9 cellular contexts compared by ENCODE assay signal in the genomic region with DNA sequence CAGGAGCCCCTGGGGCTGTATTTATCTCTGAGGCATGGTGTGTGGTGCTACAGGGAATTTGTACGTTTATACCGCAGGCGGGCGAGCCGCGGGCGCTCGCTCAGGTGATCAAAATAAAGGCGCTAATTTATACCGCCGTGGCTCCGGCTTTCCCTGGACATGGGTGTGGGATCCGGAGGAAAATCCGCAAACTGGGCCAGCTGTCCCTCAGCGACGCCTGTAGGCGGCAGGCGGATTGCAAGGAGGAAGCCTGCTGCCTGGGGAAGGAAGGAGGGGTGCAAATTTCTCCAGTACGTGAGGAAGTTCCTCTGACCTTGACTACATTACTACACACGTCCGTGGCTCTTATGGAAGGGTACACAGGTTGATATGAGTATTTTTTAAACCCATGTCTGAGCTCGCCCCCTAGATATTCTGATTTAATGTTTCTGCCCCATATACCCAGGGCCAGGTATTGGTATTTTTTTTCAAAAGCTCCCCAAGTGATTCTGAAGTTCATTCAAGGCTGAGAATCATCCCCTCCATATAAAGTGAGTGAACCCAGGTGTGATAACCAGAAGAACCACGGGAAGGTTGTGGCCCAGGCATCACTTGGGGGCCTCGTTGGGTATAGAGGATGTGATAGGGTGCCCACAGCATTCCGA. TPM values are rescaled to one million over a fixed set of nuclear protein-coding genes. Genes with fewer than 3 reads are reported as not detected.
DNase-seq lines count a peak whose midpoint lies in the region; ATAC-seq lines count a peak whose summit lies in the region.
"Had no signal": no experiment of that assay in that cellular context is flagged by ENCODE, and none has a peak within 500 bp of the region (broad histone marks: within the 10 kb centered on the region; RNA-seq: fewer than 3 reads in every experiment).

No MANE protein-coding gene starts in this region.

- H3K4me3 Mint-ChIP-seq in activated naive CD4-positive, alpha-beta T cell treated with anti-CD3 and anti-CD28 coated beads, Interleukin-2, amount 10 ng/mL, durations not matched to agents 7 days and 5 days: no peak overlapping the region
- H3K4me3 Mint-ChIP-seq in stimulated activated naive B cell treated with anti-CD40 and anti-IgM and Interleukin-4, amounts not matched to agents 10 μg/mL and 1 μg/mL and 100 μg/mL, for 72 hours: no peak overlapping the region

- H3K9me3 Mint-ChIP-seq in activated naive CD4-positive, alpha-beta T cell treated with anti-CD3 and anti-CD28 coated beads, Interleukin-2, amount 10 ng/mL, durations not matched to agents 7 days and 5 days: no peaks in the 10 kb centered on the region
- H3K9me3 Mint-ChIP-seq in stimulated activated naive B cell treated with anti-CD40 and anti-IgM and Interleukin-4, amounts not matched to agents 10 μg/mL and 1 μg/mL and 100 μg/mL, for 72 hours: no peaks in the 10 kb centered on the region

- no peaks in the 10 kb centered on the region for H3K4me1 Mint-ChIP-seq in activated naive CD4-positive, alpha-beta T cell treated with anti-CD3 and anti-CD28 coated beads, Interleukin-2, amount 10 ng/mL, durations not matched to agents 7 days and 5 days
- H3K4me1 Mint-ChIP-seq in stimulated activated naive B cell treated with anti-CD40 and anti-IgM and Interleukin-4, amounts not matched to agents 10 μg/mL and 1 μg/mL and 100 μg/mL, for 72 hours: no peaks in the 10 kb centered on the region

- peak; percentile 17 for DNase-seq in activated naive CD4-positive, alpha-beta T cell treated with anti-CD3 and anti-CD28 coated beads, Interleukin-2, amount 10 ng/mL, durations not matched to agents 7 days and 5 days
- DNase-seq in activated naive CD4-positive, alpha-beta T cell (lab: John Stamatoyannopoulos, UW): no peak
- peak; percentile 21 for DNase-seq in RPMI7951 (ENCODE audit: low read depth)
- DNase-seq in glomerular visceral epithelial cell (ENCODE audit: extremely low spot score): peak; percentile 8
- DNase-seq in stimulated activated naive B cell treated with anti-CD40 and anti-IgM and Interleukin-4, amounts not matched to agents 10 μg/mL and 1 μg/mL and 100 μg/mL, for 72 hours: no peak
- DNase-seq in medulla oblongata (ENCODE audit: extremely low spot score): no peak
- DNase-seq: MV-4-11 had no signal

- CTCF ChIA-PET in activated naive CD4-positive, alpha-beta T cell treated with anti-CD3 and anti-CD28 coated beads, Interleukin-2, amount 10 ng/mL, durations not matched to agents 7 days and 5 days (lab: Charles Lee): interaction anchor here (0.6 to 1.8 kb wide), 3 partner anchors 9 to 154 kb away, joined by 4 to 13 read pairs (median 5); no protein-coding TSS in a partner anchor

- no peak for ATAC-seq in stimulated activated naive B cell treated with anti-CD40 and anti-IgM and Interleukin-4, amounts not matched to agents 10 μg/mL and 1 μg/mL and 100 μg/mL, for 72 hours (replicated peaks)
- ATAC-seq in HG03432 (IDR thresholded peaks at IDR 0.05; ENCODE audit: unreplicated experiment) (no peak), HG03442 (IDR thresholded peaks at IDR 0.05; ENCODE audit: unreplicated experiment) (no peak)

- H3K27ac Mint-ChIP-seq in activated naive CD4-positive, alpha-beta T cell treated with anti-CD3 and anti-CD28 coated beads, Interleukin-2, amount 10 ng/mL, durations not matched to agents 7 days and 5 days: no peak overlapping the region
- peak overlapping the region; percentile 22 for H3K27ac Mint-ChIP-seq in stimulated activated naive B cell treated with anti-CD40 and anti-IgM and Interleukin-4, amounts not matched to agents 10 μg/mL and 1 μg/mL and 100 μg/mL, for 72 hours

- peaks cover 17% of the 10 kb centered on the region for H3K27me3 Mint-ChIP-seq in activated naive CD4-positive, alpha-beta T cell treated with anti-CD3 and anti-CD28 coated beads, Interleukin-2, amount 10 ng/mL, durations not matched to agents 7 days and 5 days
- peaks cover 39 to 51% of the 10 kb centered on the region in 2 donors for H3K27me3 Mint-ChIP-seq in stimulated activated naive B cell treated with anti-CD40 and anti-IgM and Interleukin-4, amounts not matched to agents 10 μg/mL and 1 μg/mL and 100 μg/mL, for 72 hours

- no peaks in the 10 kb centered on the region for H3K36me3 Mint-ChIP-seq in activated naive CD4-positive, alpha-beta T cell treated with anti-CD3 and anti-CD28 coated beads, Interleukin-2, amount 10 ng/mL, durations not matched to agents 7 days and 5 days
- no peaks in the 10 kb centered on the region for H3K36me3 Mint-ChIP-seq in stimulated activated naive B cell treated with anti-CD40 and anti-IgM and Interleukin-4, amounts not matched to agents 10 μg/mL and 1 μg/mL and 100 μg/mL, for 72 hours

RNA-seq across cellular contexts. Expression of a gene that starts 2.8 kb away (rescaled TPM):
- total RNA-seq in RPMI7951 (2014; rRNA removed; shearing (Covaris generic)): 0.72 TPM in 1 of 2 replicates, not detected in the other

RNA-seq across cellular contexts. Expression of a gene that starts 12.5 kb away (rescaled TPM):
- total RNA-seq in RPMI7951 (2014; rRNA removed; shearing (Covaris generic)): not detected in 2 replicates

Comparison
In these comparisons a context has a peak if more than half of its experiments do, and no peak if none do; other contexts are left out.
1. DNase-seq: peak in activated naive CD4-positive, alpha-beta T cell treated with anti-CD3 and anti-CD28 coated beads, Interleukin-2, amount 10 ng/mL, durations not matched to agents 7 days and 5 days (single experiment), RPMI7951 (single experiment) and glomerular visceral epithelial cell (single experiment); none in activated naive CD4-positive, alpha-beta T cell (0 of 4), stimulated activated naive B cell treated with anti-CD40 and anti-IgM and Interleukin-4, amounts not matched to agents 10 μg/mL and 1 μg/mL and 100 μg/mL, for 72 hours (single experiment) and medulla oblongata (single experiment).